ENCODE assay signal across 8 cellular contexts in genomic region chr6:14046476-14047068, GRCh38.
A peak's percentile ranks its signal among the peaks of the same experiment; 100 is the strongest.
DNase-seq lines count a peak whose midpoint lies in the region; ATAC-seq and TF ChIP-seq lines count a peak whose summit lies in the region.

No MANE protein-coding gene starts in this region.

- no peaks in the 10 kb centered on the region for H3K36me3 Mint-ChIP-seq in immature natural killer cell

- no peak for ATAC-seq in HG03135 (IDR thresholded peaks at IDR 0.05; ENCODE audit: unreplicated experiment)

- peak; percentile 7 for DNase-seq in NCI-H345 (lab: John Stamatoyannopoulos, UW)
- DNase-seq in NCI-H345 treated with DMSO at 0.1 percent for 48 hours (lab: John Stamatoyannopoulos, UW; ENCODE audit: unreplicated experiment) = no peak
- DNase-seq in HPDE6-E6E7 (ENCODE audit: extremely low spot score) = peak; percentile 72
- peak in 2 of 3 donors; percentile 42 to 74 for DNase-seq in Peyer's patch
- peak; percentile 3 for DNase-seq in activated naive CD8-positive, alpha-beta T cell treated with anti-CD3 and anti-CD28 coated beads, Interleukin-2, amount 50 U/mL, for 16 hours (ENCODE audit: low read depth, low spot score)
- peak; percentile 14 to 20 (median 15) for DNase-seq in immature natural killer cell
- peak in 2 of 3 experiments; percentile 5 to 15 for DNase-seq in stimulated activated CD4-positive, alpha-beta T cell treated with anti-CD3 and anti-CD28 coated beads, TNF-alpha, amount 100 ng/mL, for 4 hours (ENCODE audit: low read depth in 3 of 3)

- no peaks in the 10 kb centered on the region for H3K9me3 ChIP-seq in Peyer's patch

- H3K27ac ChIP-seq in Peyer's patch = no peak overlapping the region

- TF ChIP-seq POLR2A in Peyer's patch (IDR thresholded peaks at IDR 0.05) = no peak

- no peaks in the 10 kb centered on the region for H3K9me3 Mint-ChIP-seq in immature natural killer cell

- peaks cover 3 to 7% (median 4%) of the 10 kb centered on the region in 3 donors for H3K27me3 Mint-ChIP-seq in immature natural killer cell (ENCODE audit: low read depth in 3 of 3)

- no peak overlapping the region for H3K4me3 ChIP-seq in Peyer's patch

- no peak overlapping the region for H3K4me3 Mint-ChIP-seq in immature natural killer cell

- H3K36me3 ChIP-seq in Peyer's patch = no peaks in the 10 kb centered on the region

- TF ChIP-seq CTCF in Peyer's patch (IDR thresholded peaks at IDR 0.05) = peak in 4 of 6 experiments; percentile 60 to 62 (median 62)

- no peaks in the 10 kb centered on the region for H3K27me3 ChIP-seq in Peyer's patch

- H3K27ac Mint-ChIP-seq in immature natural killer cell = no peak overlapping the region

- no peaks in the 10 kb centered on the region for H3K4me1 ChIP-seq in Peyer's patch

- H3K4me1 Mint-ChIP-seq in immature natural killer cell = no peaks in the 10 kb centered on the region
